27 cellular contexts compared by ENCODE assay signal in the genomic region with DNA sequence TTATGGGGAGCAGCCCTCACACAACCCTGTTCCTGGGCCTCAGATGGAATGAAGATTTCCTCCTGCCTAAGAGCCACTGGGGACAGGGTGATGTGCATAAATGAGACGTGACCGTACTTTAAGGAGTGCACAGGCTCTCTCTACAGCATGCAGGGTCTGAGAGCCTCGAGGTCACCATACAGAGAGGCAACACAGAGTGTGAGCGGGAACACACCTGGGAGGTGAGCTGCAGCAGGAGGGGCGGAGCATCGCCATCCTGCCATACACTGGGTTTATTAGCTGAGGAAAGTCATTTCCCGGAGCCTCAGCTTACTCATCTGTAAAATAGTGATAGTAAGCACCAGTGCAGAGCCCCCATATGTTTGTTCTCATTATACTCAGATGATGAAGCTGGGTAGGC.
"Had no signal": no experiment of that assay in that cellular context is flagged by ENCODE, and none has a peak within 500 bp of the region (broad histone marks: within the 10 kb centered on the region; RNA-seq: fewer than 3 reads in every experiment).

No MANE protein-coding gene starts in this region.

- H3K36me3 ChIP-seq: colonic mucosa, esophagus muscularis mucosa, esophagus squamous epithelium, gastrocnemius medialis, heart left ventricle, heart right ventricle had no signal

- FAIRE-seq: colon, endometrium, endothelial cell of umbilical vein, frontal cortex had no signal

- H3K9me3 Mint-ChIP-seq: dendritic cell treated with granulocyte-macrophage colony-stimulating factor and Interleukin-4, amounts not matched to agents 40 ng/mL and 50 ng/mL, for 4 days; endodermal cell had no signal

- H3K27me3 ChIP-seq: colonic mucosa, esophagus muscularis mucosa, esophagus squamous epithelium, gastrocnemius medialis, heart left ventricle, heart right ventricle had no signal

- H3K27me3 Mint-ChIP-seq: dendritic cell treated with granulocyte-macrophage colony-stimulating factor and Interleukin-4, amounts not matched to agents 40 ng/mL and 50 ng/mL, for 4 days had no signal

- H3K4me3 Mint-ChIP-seq: dendritic cell treated with granulocyte-macrophage colony-stimulating factor and Interleukin-4, amounts not matched to agents 40 ng/mL and 50 ng/mL, for 4 days; endodermal cell had no signal

- DNase-seq: colonic mucosa; cortex of kidney; dermis blood vessel endothelial cell; dorsolateral prefrontal cortex; effector CD4-positive, alpha-beta T cell; effector CD8-positive, alpha-beta T cell; effector memory CD4-positive, alpha-beta T cell; endodermal cell; erythroblast; esophagus squamous epithelium; foreskin fibroblast; foreskin keratinocyte; foreskin melanocyte; gastrocnemius medialis; glutamatergic neuron; head of caudate nucleus; heart left ventricle; heart right ventricle had no signal

- H3K4me1 ChIP-seq: colonic mucosa, esophagus muscularis mucosa, esophagus squamous epithelium, foreskin keratinocyte, gastrocnemius medialis, heart left ventricle, heart right ventricle had no signal

- H3K9me3 ChIP-seq: colonic mucosa, esophagus muscularis mucosa, esophagus squamous epithelium, gastrocnemius medialis, heart left ventricle, heart right ventricle had no signal

- H3K27ac Mint-ChIP-seq: dendritic cell treated with granulocyte-macrophage colony-stimulating factor and Interleukin-4, amounts not matched to agents 40 ng/mL and 50 ng/mL, for 4 days; endodermal cell had no signal

- ATAC-seq: esophagus mucosa, foreskin keratinocyte, gastrocnemius medialis, heart left ventricle, heart right ventricle had no signal

- H3K4me3 ChIP-seq: colonic mucosa, coronary artery, dorsolateral prefrontal cortex, esophagus muscularis mucosa, esophagus squamous epithelium, gastrocnemius medialis, heart left ventricle, heart right ventricle had no signal

- H3K27ac ChIP-seq: colonic mucosa, coronary artery, dorsolateral prefrontal cortex, epithelial cell of prostate, esophagus muscularis mucosa, esophagus squamous epithelium, foreskin keratinocyte, gastrocnemius medialis, heart left ventricle, heart right ventricle had no signal
